Comparison of ENCODE assay signal across 8 cellular contexts in genomic region chr5:139847790-139848507, GRCh38.
DNase-seq lines count a peak whose midpoint lies in the region; ATAC-seq and TF ChIP-seq lines count a peak whose summit lies in the region.

No MANE protein-coding gene starts in this region.

- DNase-seq in AG08396 (ENCODE audit: low spot score) (peak; percentile 48), caudate nucleus (lab: John Stamatoyannopoulos, UW) (peak in 49 of 61 donors; percentile 12 to 81 (median 50)), NCI-H526 treated with DMSO at 0.1 percent for 48 hours (lab: John Stamatoyannopoulos, UW) (no peak)
- DNase-seq in activated CD4-positive, CD25-positive, alpha-beta regulatory T cell treated with anti-CD3 and anti-CD28 coated beads, Interleukin-2, amount 50 U/mL, for 72 hours = peak; percentile 68
- DNase-seq in stimulated activated CD4-positive, alpha-beta T cell treated with anti-CD3 and anti-CD28 coated beads, Interleukin-1b, Interleukin-23, amount 100 ng/mL, for 4 hours (ENCODE audit: low read depth in 2 of 2) = peak; percentile 64 to 71

- no peaks in the 10 kb centered on the region for H3K27me3 ChIP-seq in layer of hippocampus (ENCODE audit: control insufficient read depth, insufficient read depth, low read length)

- TF ChIP-seq POLR2A in GM19193 (IDR thresholded peaks at IDR 0.05; ENCODE audit: extremely low read depth, insufficient read depth, insufficient read length) = peak; percentile 50

- peak; percentile 64 for ATAC-seq in HG03571 (IDR thresholded peaks at IDR 0.05; ENCODE audit: unreplicated experiment)

- no peak overlapping the region for H3K27ac ChIP-seq in caudate nucleus (ENCODE audit: low read depth, low read length)
- peak overlapping the region; percentile 74 for H3K27ac ChIP-seq in layer of hippocampus (ENCODE audit: low read depth, low read length)
